Comparison of ENCODE assay signal across 8 cellular contexts in the genomic region with DNA sequence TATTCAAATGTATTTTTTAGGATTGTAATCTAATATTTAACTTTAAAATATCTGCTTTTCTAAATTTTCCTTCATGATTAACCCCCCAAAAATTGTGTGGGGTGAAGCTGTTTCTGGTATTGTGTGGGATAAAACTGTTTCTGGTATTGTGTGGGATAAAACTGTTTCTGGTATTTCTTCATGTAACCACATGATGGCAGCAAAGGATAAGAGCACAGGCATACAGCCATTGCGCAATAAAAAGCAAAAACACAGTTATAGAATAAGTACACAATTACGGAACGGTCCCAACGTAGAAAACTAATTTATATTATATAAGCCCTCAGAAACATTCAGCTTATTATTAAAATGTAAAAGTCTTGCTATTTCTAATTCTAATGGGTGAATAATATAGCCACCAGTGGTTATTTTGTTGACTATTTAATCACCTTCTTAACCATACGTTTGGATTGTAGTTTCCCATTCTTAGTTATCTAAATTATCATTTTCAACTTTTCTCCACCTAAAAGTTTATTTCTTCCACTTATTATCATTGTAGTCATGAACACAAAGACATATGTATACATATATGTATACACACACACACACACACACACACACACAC.
DNase-seq lines count a peak whose midpoint lies in the region; ATAC-seq, FAIRE-seq and TF ChIP-seq lines count a peak whose summit lies in the region.

No MANE protein-coding gene starts in this region.

- H3K27me3 ChIP-seq in BJ (ENCODE audit: control insufficient read depth, insufficient read depth, low read length) (no peaks in the 10 kb centered on the region), GM12878 (replicated peaks in 1 of 2; ENCODE audit: control insufficient read depth in 2 of 2, insufficient read depth in 2 of 2, low read length in 1 of 2) (no peaks in the 10 kb centered on the region), thyroid gland (no peaks in the 10 kb centered on the region)

- intact Hi-C loops in GM12878 (cut with micrococcal nuclease; ENCODE audit: unreplicated experiment) = loop anchor here (1.0 to 5.0 kb wide), 5 partner anchors 460 to 1051 kb away; partner anchors contain the start of gene NPY1R
- intact Hi-C loops in thyroid gland (cut with DNase I) = loop anchor here (10.0 kb wide), 1 partner anchor 837 kb away; the partner anchor contains the start of gene NPY1R

- no peaks in the 10 kb centered on the region for H3K79me2 ChIP-seq in GM12878 (ENCODE audit: control insufficient read depth, insufficient read depth, low read length)

- TF ChIP-seq EP300 in GM12878 (IDR thresholded peaks at IDR 0.05; ENCODE audit: borderline replicate concordance in 1 of 2, control insufficient read depth in 1 of 2, low read depth in 2 of 2, low read length in 2 of 2) = no peak

- in situ Hi-C loops in GM12878 (cut with MboI) = loop anchor here (10.0 kb wide), 2 partner anchors 537 to 1047 kb away; no protein-coding TSS in a partner anchor

- H3K36me3 Mint-ChIP-seq in immature natural killer cell = no peaks in the 10 kb centered on the region

- no peak overlapping the region for H2AFZ ChIP-seq in GM12878 (ENCODE audit: control insufficient read depth, low read depth, low read length)

- TF ChIP-seq CTCF in BJ (IDR thresholded peaks at IDR 0.05; ENCODE audit: insufficient read depth, low read depth, low read length) (peak; percentile 69), GM12878 (IDR thresholded peaks at IDR 0.05 in 2 of 3, conservative IDR thresholded peaks at IDR 0.05 in 1 of 3; ENCODE audit: control insufficient read depth in 2 of 3, extremely low read depth in 1 of 3, insufficient read depth in 1 of 3, low read depth in 3 of 3, low read length in 3 of 3) (peak; percentile 60 to 73 (median 68)), thyroid gland (IDR thresholded peaks at IDR 0.05) (peak; percentile 57 to 89 (median 80))

- H3K27me3 Mint-ChIP-seq in immature natural killer cell (ENCODE audit: low read depth in 3 of 3) = peaks cover 0 to 2% (median 0%) of the 10 kb centered on the region in 3 donors

- no peak for DNase-seq in BJ (ENCODE audit: low read depth)
- peak; percentile 25 for DNase-seq in NCI-H1436 (lab: John Stamatoyannopoulos, UW)
- DNase-seq in GM12878 (ENCODE audit: low read depth, low spot score) = no peak
- peak in 2 of 3 donors; percentile 15 to 23 for DNase-seq in immature natural killer cell
- DNase-seq in thyroid gland = peak in 1 of 2 donors; percentile 4
- DNase-seq in occipital lobe (lab: John Stamatoyannopoulos, UW) = no peak

- RAD21 ChIA-PET in GM12878 (lab: Charles Lee; ENCODE audit: unreplicated experiment) = interaction anchor here (0.7 to 2.3 kb wide), 6 partner anchors 12 to 540 kb away, joined by 3 to 7 read pairs (median 4); no protein-coding TSS in a partner anchor

- H3K4me1 Mint-ChIP-seq in immature natural killer cell = no peaks in the 10 kb centered on the region

- SMC1A ChIA-PET in GM12878 (lab: Charles Lee; ENCODE audit: uncharacterized antibody, unreplicated experiment) = interaction anchor here (0.6 to 1.7 kb wide), 17 partner anchors 15 to 1526 kb away, joined by 3 to 13 read pairs (median 3); no protein-coding TSS in a partner anchor

- H3K4me3 Mint-ChIP-seq in immature natural killer cell = no peak overlapping the region

- ATAC-seq in GM18498 (IDR thresholded peaks at IDR 0.05; ENCODE audit: unreplicated experiment) (peak; percentile 77), HG02759 (IDR thresholded peaks at IDR 0.05; ENCODE audit: unreplicated experiment) (peak; percentile 77), GM12878 (peak; percentile 85)

- 10% methylated on average over 5 of the region's 5 CpGs for WGBS in GM12878 (ENCODE audit: insufficient coverage, insufficient replicate concordance, low lambda C conversion rate, missing lambda C conversion rate)
- WGBS in thyroid gland, 2 donors = 4 to 5% methylated on average over 5 of the region's 5 CpGs

- TF ChIP-seq POLR2A in GM12878 (IDR thresholded peaks at IDR 0.05; ENCODE audit: low read depth, low read length) (no peak), thyroid gland (IDR thresholded peaks at IDR 0.05) (no peak)

- POLR2A ChIA-PET in BJ (lab: Charles Lee) (no interaction called here), GM12878 (lab: Charles Lee) (no interaction called here)

- H3K9me3 Mint-ChIP-seq in immature natural killer cell = peaks cover 0 to 3% (median 0%) of the 10 kb centered on the region in 6 donors

- H3K9ac ChIP-seq in GM12878 (ENCODE audit: control insufficient read depth, insufficient read depth, low read length) = no peak overlapping the region

- no peaks in the 10 kb centered on the region for H3K9me3 ChIP-seq in GM12878 (replicated peaks; ENCODE audit: control insufficient read depth, insufficient read depth, low read length)
- H3K9me3 ChIP-seq in thyroid gland = no peaks in the 10 kb centered on the region

- BruUV-seq in GM12878 (replicated peaks; lab: Mats Ljungman, UMichigan) = no TSS peak

- H4K20me1 ChIP-seq in GM12878 (ENCODE audit: control insufficient read depth, insufficient read depth) = no peaks in the 10 kb centered on the region

- H3K36me3 ChIP-seq in BJ (ENCODE audit: control insufficient read depth, insufficient read depth, low read length) (no peaks in the 10 kb centered on the region), GM12878 (ENCODE audit: control insufficient read depth in 2 of 2, insufficient read depth in 2 of 2, low read length in 1 of 2) (no peaks in the 10 kb centered on the region), thyroid gland (no peaks in the 10 kb centered on the region)

- H3K4me3 ChIP-seq in BJ (ENCODE audit: low read depth, low read length) (no peak overlapping the region), GM12878 (no peak overlapping the region), thyroid gland (replicated peaks in 1 of 3) (no peak overlapping the region)

- H3K4me2 ChIP-seq in GM12878 (ENCODE audit: control insufficient read depth, insufficient read depth) = no peak overlapping the region

- peak; percentile 97 for TF ChIP-seq RAD21 in GM12878 (IDR thresholded peaks at IDR 0.05; ENCODE audit: insufficient read depth, low read depth, low read length)

- H3K27ac Mint-ChIP-seq in immature natural killer cell = no peak overlapping the region

- CTCF ChIA-PET in BJ (lab: Yijun Ruan, JAX) (interaction anchor here (0.6 to 3.3 kb wide), 8 partner anchors 10 to 1052 kb away, joined by 3 to 34 read pairs (median 4); partner anchors contain the start of gene NPY1R), GM12878 (lab: Yijun Ruan, JAX) (interaction anchor here (0.5 to 3.6 kb wide), 31 partner anchors 10 to 1187 kb away, joined by 3 to 25 read pairs (median 3); no protein-coding TSS in a partner anchor)

- FAIRE-seq in GM12878 (lab: Jason Lieb, UNC) = peak; percentile 78

- no peak overlapping the region for H3K27ac ChIP-seq in GM12878 (ENCODE audit: control insufficient read depth, insufficient read depth)
- no peak overlapping the region for H3K27ac ChIP-seq in thyroid gland

- H3K4me1 ChIP-seq in GM12878 (ENCODE audit: control insufficient read depth, insufficient read depth, low read length) (no peaks in the 10 kb centered on the region), thyroid gland (no peaks in the 10 kb centered on the region)

TF ChIP-seq in GM12878, 131 proteins besides CTCF, POLR2A, EP300 and RAD21:
- TF ChIP-seq ZNF24 (IDR thresholded peaks at IDR 0.05) (peak; percentile 95), RUNX3 (IDR thresholded peaks at IDR 0.05; ENCODE audit: low read length) (peak; percentile 27; the same call in 1 of the 2 replicates), SPI1 (IDR thresholded peaks at IDR 0.05; ENCODE audit: borderline replicate concordance, insufficient read depth, low read depth, low read length) (no peak), CEBPB (IDR thresholded peaks at IDR 0.05; ENCODE audit: borderline replicate concordance in 1 of 2, low read depth in 2 of 2, low read length in 2 of 2) (peak; percentile 100), SMC3 (IDR thresholded peaks at IDR 0.05; ENCODE audit: borderline replicate concordance, low read length) (peak; percentile 89), TCF3 (IDR thresholded peaks at IDR 0.05; ENCODE audit: borderline replicate concordance, insufficient read depth, low read depth, low read length) (no peak), BMI1 (IDR thresholded peaks at IDR 0.05; ENCODE audit: borderline replicate concordance) (no peak), YY1 (IDR thresholded peaks at IDR 0.05; ENCODE audit: low read depth, low read length) (peak; percentile 53; the same call in 1 of the 2 replicates)
TF ChIP-seq in GM12878: peak in this region for 5.

Comparison
In these comparisons a context has a peak if more than half of its experiments do, and no peak if none do; other contexts are left out.
1. DNase-seq: peak in NCI-H1436 (single experiment) and immature natural killer cell (2 of 3); none in BJ (single experiment), GM12878 (single experiment) and occipital lobe (single experiment).
2. Peak in every context shown above with its lines, with median percentiles within 50 percentile points of each other: CTCF ChIP-seq and ATAC-seq.